In genomic region chr14:81535399-81536124, GRCh38 we compare ENCODE assay signal across 2 cellular contexts.
TF ChIP-seq lines count a peak whose summit lies in the region.

No MANE protein-coding gene starts in this region.

TF ChIP-seq in GM12878, 131 proteins besides CTCF, POLR2A, EP300 and RAD21 (continued from another document and continues in another):
- TF ChIP-seq BCL11A (IDR thresholded peaks at IDR 0.05; ENCODE audit: low read depth, low read length) (0 out of 2 replicates have a peak, but pooled peaks have one; percentile 10), BCLAF1 (IDR thresholded peaks at IDR 0.05) (no peak), IRF4 (IDR thresholded peaks at IDR 0.05; ENCODE audit: low read depth, low read length) (0 out of 2 replicates have a peak, but pooled peaks have one; percentile 21), CHD2 (IDR thresholded peaks at IDR 0.05; ENCODE audit: borderline replicate concordance, low read depth, low read length) (no peak), CUX1 (IDR thresholded peaks at IDR 0.05; ENCODE audit: insufficient replicate concordance, low read depth, low read length) (peak; percentile 29), IKZF2 (IDR thresholded peaks at IDR 0.05) (peak; percentile 31 to 44; a peak in 2 of 4 replicates), ATF7 (IDR thresholded peaks at IDR 0.05; ENCODE audit: low read depth) (peak; percentile 32; the same call in 1 of the 2 replicates), RUNX3 (IDR thresholded peaks at IDR 0.05; ENCODE audit: low read length) (peak; percentile 58), ATF2 (IDR thresholded peaks at IDR 0.05; ENCODE audit: low read length) (no peak; the same call in 1 of the 2 replicates), JUNB (IDR thresholded peaks at IDR 0.05) (peak; percentile 14; the same call in 1 of the 2 replicates), GABPA (IDR thresholded peaks at IDR 0.05; ENCODE audit: low read depth) (0 out of 2 replicates have a peak, but pooled peaks have one; percentile 27), IKZF1 (conservative IDR thresholded peaks at IDR 0.05) (0 out of 2 replicates have a peak, but pooled peaks have one; percentile 25)
- TF ChIP-seq, protein P1, sequence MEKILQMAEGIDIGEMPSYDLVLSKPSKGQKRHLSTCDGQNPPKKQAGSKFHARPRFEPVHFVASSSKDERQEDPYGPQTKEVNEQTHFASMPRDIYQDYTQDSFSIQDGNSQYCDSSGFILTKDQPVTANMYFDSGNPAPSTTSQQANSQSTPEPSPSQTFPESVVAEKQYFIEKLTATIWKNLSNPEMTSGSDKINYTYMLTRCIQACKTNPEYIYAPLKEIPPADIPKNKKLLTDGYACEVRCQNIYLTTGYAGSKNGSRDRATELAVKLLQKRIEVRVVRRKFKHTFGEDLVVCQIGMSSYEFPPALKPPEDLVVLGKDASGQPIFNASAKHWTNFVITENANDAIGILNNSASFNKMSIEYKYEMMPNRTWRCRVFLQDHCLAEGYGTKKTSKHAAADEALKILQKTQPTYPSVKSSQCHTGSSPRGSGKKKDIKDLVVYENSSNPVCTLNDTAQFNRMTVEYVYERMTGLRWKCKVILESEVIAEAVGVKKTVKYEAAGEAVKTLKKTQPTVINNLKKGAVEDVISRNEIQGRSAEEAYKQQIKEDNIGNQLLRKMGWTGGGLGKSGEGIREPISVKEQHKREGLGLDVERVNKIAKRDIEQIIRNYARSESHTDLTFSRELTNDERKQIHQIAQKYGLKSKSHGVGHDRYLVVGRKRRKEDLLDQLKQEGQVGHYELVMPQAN (conservative IDR thresholded peaks at IDR 0.05) = no peak

TF ChIP-seq in SK-N-SH, 30 proteins besides CTCF, POLR2A, EP300 and RAD21:
- TF ChIP-seq IRF3 (IDR thresholded peaks at IDR 0.05; ENCODE audit: low read depth, low read length) = no peak
- TF ChIP-seq RCOR1 (IDR thresholded peaks at IDR 0.05; ENCODE audit: low read length) = no peak
- TF ChIP-seq GABPA (IDR thresholded peaks at IDR 0.05; ENCODE audit: low read depth) = no peak
- no peak for TF ChIP-seq FOXJ3 (CRISPR knock-in tag; IDR thresholded peaks at IDR 0.05)
- no peak for TF ChIP-seq POLR2AphosphoS5 (IDR thresholded peaks at IDR 0.05; ENCODE audit: low read depth, low read length)
- TF ChIP-seq SMC3 (IDR thresholded peaks at IDR 0.05; ENCODE audit: low read depth, low read length) = no peak
- no peak for TF ChIP-seq NFIC (IDR thresholded peaks at IDR 0.05; ENCODE audit: borderline replicate concordance)
- TF ChIP-seq FOXM1 (IDR thresholded peaks at IDR 0.05; ENCODE audit: low read depth) = no peak
- TF ChIP-seq CHD2 (IDR thresholded peaks at IDR 0.05; ENCODE audit: low read length, partially characterized antibody) = no peak
- TF ChIP-seq FOSL2 (IDR thresholded peaks at IDR 0.05; ENCODE audit: borderline replicate concordance, low read depth) = no peak
- TF ChIP-seq MXI1 (IDR thresholded peaks at IDR 0.05; ENCODE audit: low read depth, low read length) = no peak
- TF ChIP-seq TCF12 (IDR thresholded peaks at IDR 0.05) = no peak
- no peak for TF ChIP-seq MEF2A (IDR thresholded peaks at IDR 0.05; ENCODE audit: borderline replicate concordance, low read depth)
- no peak for TF ChIP-seq ZBTB33 (IDR thresholded peaks at IDR 0.05; ENCODE audit: borderline replicate concordance, low read depth)
- no peak for TF ChIP-seq SIN3A (IDR thresholded peaks at IDR 0.05; ENCODE audit: borderline replicate concordance, low read depth, low read length)
- no peak for TF ChIP-seq EZH2phosphoT487 (IDR thresholded peaks at IDR 0.05; ENCODE audit: borderline replicate concordance, low read depth)
- no peak for TF ChIP-seq JUND (IDR thresholded peaks at IDR 0.05)
- no peak for TF ChIP-seq ELF1 (IDR thresholded peaks at IDR 0.05)
